20 cellular contexts compared by ENCODE assay signal in the genomic region with DNA sequence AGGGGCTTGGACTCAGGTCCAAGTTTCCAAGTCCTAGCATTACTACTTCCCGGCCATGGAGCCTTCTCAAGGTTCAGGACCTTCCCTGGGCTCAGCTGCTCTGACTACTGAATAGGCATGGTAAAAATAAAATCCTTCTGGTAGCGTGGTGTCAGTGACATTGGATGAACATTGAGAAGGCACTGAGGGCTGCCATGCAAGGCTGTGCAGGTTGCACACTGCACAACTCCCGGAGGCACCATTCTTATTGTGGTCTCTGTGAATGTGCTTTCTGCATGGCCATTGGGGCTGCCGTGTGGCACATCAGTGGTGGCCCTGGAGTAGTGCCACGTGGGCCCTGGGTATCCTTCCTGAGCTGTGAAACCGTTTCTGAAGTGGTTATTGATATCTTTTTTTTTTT.
"Had no signal": no experiment of that assay in that cellular context is flagged by ENCODE, and none has a peak within 500 bp of the region (broad histone marks: within the 10 kb centered on the region; RNA-seq: fewer than 3 reads in every experiment).

No MANE protein-coding gene starts in this region.

- H3K9me3 Mint-ChIP-seq: activated naive CD8-positive, alpha-beta T cell treated with anti-CD3 and anti-CD28 coated beads for 36 hours; activated T-cell treated with anti-CD3 and anti-CD28 coated beads, Interleukin-2, amount 50 U/mL, for 4 hours; natural killer cell; stimulated activated memory B cell treated with anti-CD40 and anti-IgM and Interleukin-4, amounts not matched to agents 10 μg/mL and 1 μg/mL and 100 μg/mL, for 72 hours had no signal

- H3K27me3 Mint-ChIP-seq: activated naive CD8-positive, alpha-beta T cell treated with anti-CD3 and anti-CD28 coated beads for 36 hours had no signal

- DNase-seq: activated CD4-positive, alpha-beta T cell treated with anti-CD3 and anti-CD28 coated beads, Interleukin-2, amount 50 U/mL, for 4 hours; activated CD8-positive, alpha-beta memory T cell treated with anti-CD3 and anti-CD28 coated beads, Interleukin-2, amount 50 U/mL, for 48 hours; activated naive CD4-positive, alpha-beta T cell treated with Interleukin-2 at 50 U/mL for 16 hours; activated naive CD8-positive, alpha-beta T cell treated with anti-CD3 and anti-CD28 coated beads for 36 hours; activated T-cell treated with anti-CD3 and anti-CD28 coated beads, Interleukin-2, amount 50 U/mL, for 4 hours; amniotic stem cell; cerebellar nuclear complex; kidney; midbrain; natural killer cell; ovary; stimulated activated CD4-positive, alpha-beta T cell treated with anti-CD3 and anti-CD28 coated beads, Interleukin-2, amount 100 ng/mL, for 24 hours; T1000 had no signal

- H3K27ac ChIP-seq: epithelial cell of prostate, heart right ventricle, neutrophil, ovary, thoracic aorta had no signal

- H3K36me3 ChIP-seq: heart right ventricle, neutrophil, ovary, thoracic aorta had no signal

- H3K4me3 Mint-ChIP-seq: activated naive CD8-positive, alpha-beta T cell treated with anti-CD3 and anti-CD28 coated beads for 36 hours; activated T-cell treated with anti-CD3 and anti-CD28 coated beads, Interleukin-2, amount 50 U/mL, for 4 hours; natural killer cell; stimulated activated memory B cell treated with anti-CD40 and anti-IgM and Interleukin-4, amounts not matched to agents 10 μg/mL and 1 μg/mL and 100 μg/mL, for 72 hours; WTC11 had no signal

- H3K4me1 Mint-ChIP-seq: activated naive CD8-positive, alpha-beta T cell treated with anti-CD3 and anti-CD28 coated beads for 36 hours; natural killer cell; stimulated activated memory B cell treated with anti-CD40 and anti-IgM and Interleukin-4, amounts not matched to agents 10 μg/mL and 1 μg/mL and 100 μg/mL, for 72 hours had no signal

- ATAC-seq: activated T-cell treated with anti-CD3 and anti-CD28 coated beads, Interleukin-2, amount 50 U/mL, for 4 hours; natural killer cell; stimulated activated memory B cell treated with anti-CD40 and anti-IgM and Interleukin-4, amounts not matched to agents 10 μg/mL and 1 μg/mL and 100 μg/mL, for 72 hours; WTC11 had no signal

- H3K27ac Mint-ChIP-seq: activated naive CD8-positive, alpha-beta T cell treated with anti-CD3 and anti-CD28 coated beads for 36 hours; natural killer cell; stimulated activated memory B cell treated with anti-CD40 and anti-IgM and Interleukin-4, amounts not matched to agents 10 μg/mL and 1 μg/mL and 100 μg/mL, for 72 hours; WTC11 had no signal

- H3K4me3 ChIP-seq: coronary artery, heart right ventricle, ovary, thoracic aorta had no signal

- H3K27me3 ChIP-seq: heart right ventricle, neutrophil, ovary had no signal

- H3K9me3 ChIP-seq: neutrophil, ovary, thoracic aorta had no signal

- H3K36me3 Mint-ChIP-seq: activated naive CD8-positive, alpha-beta T cell treated with anti-CD3 and anti-CD28 coated beads for 36 hours; natural killer cell; stimulated activated memory B cell treated with anti-CD40 and anti-IgM and Interleukin-4, amounts not matched to agents 10 μg/mL and 1 μg/mL and 100 μg/mL, for 72 hours had no signal
